9 cellular contexts compared by ENCODE assay signal in genomic region chr18:63439334-63439733, GRCh38. TPM values are rescaled to one million over a fixed set of nuclear protein-coding genes. Genes with fewer than 3 reads are reported as not detected.
DNase-seq lines count a peak whose midpoint lies in the region; ATAC-seq and TF ChIP-seq lines count a peak whose summit lies in the region.
"Had no signal": no experiment of that assay in that cellular context is flagged by ENCODE, and none has a peak within 500 bp of the region (broad histone marks: within the 10 kb centered on the region; RNA-seq: fewer than 3 reads in every experiment).

No MANE protein-coding gene starts in this region.

- CTCF ChIA-PET in naive thymus-derived CD4-positive, alpha-beta T cell (lab: Charles Lee), result interaction anchor here (0.6 to 7.2 kb wide), 16 partner anchors 16 to 801 kb away, joined by 3 to 77 read pairs (median 4); partner anchors contain the start of genes BCL2 and VPS4B

- intact Hi-C loops in esophagus squamous epithelium (cut with DNase I), result loop anchor here (5.0 to 10.0 kb wide), 2 partner anchors 72 to 415 kb away; partner anchors contain the start of gene KDSR
- intact Hi-C loops in naive thymus-derived CD4-positive, alpha-beta T cell (cut with micrococcal nuclease), result loop anchor here (1.0 to 5.0 kb wide), 10 partner anchors 17 to 801 kb away; partner anchors contain the start of genes VPS4B (in 2 of the 2) and PHLPP1 (in 1 of the 2)

- H3K36me3 ChIP-seq in esophagus squamous epithelium, result no peaks in the 10 kb centered on the region
- H3K36me3 ChIP-seq in naive thymus-derived CD4-positive, alpha-beta T cell (ENCODE audit: control insufficient read depth in 2 of 3, insufficient read depth in 3 of 3, low read length in 3 of 3), result no peaks in the 10 kb centered on the region
- H3K36me3 ChIP-seq: BLaER1 had no signal

- no peak for TF ChIP-seq POLR2A in esophagus squamous epithelium (IDR thresholded peaks at IDR 0.05)

- no peaks in the 10 kb centered on the region for H3K27me3 ChIP-seq in esophagus squamous epithelium
- H3K27me3 ChIP-seq in naive thymus-derived CD4-positive, alpha-beta T cell (ENCODE audit: control insufficient read depth in 2 of 2, insufficient read depth in 2 of 2, low read length in 2 of 2), result no peaks in the 10 kb centered on the region
- H3K27me3 ChIP-seq: BLaER1 had no signal

- ATAC-seq in naive thymus-derived CD4-positive, alpha-beta T cell, result peak; percentile 81

- H3K4me3 ChIP-seq in esophagus squamous epithelium, result no peak overlapping the region
- H3K4me3 ChIP-seq in naive thymus-derived CD4-positive, alpha-beta T cell (ENCODE audit: low read length), result no peak overlapping the region
- H3K4me3 ChIP-seq: BLaER1 had no signal

- no peak overlapping the region for H3K27ac ChIP-seq in esophagus squamous epithelium
- no peak overlapping the region for H3K27ac ChIP-seq in naive thymus-derived CD4-positive, alpha-beta T cell (ENCODE audit: low read depth, low read length)
- H3K27ac ChIP-seq: BLaER1 had no signal

- peak; percentile 42 for DNase-seq in NCI-H1436 (lab: John Stamatoyannopoulos, UW)
- DNase-seq in NCI-H1436 treated with DMSO at 0.1 percent for 48 hours (lab: John Stamatoyannopoulos, UW), result no peak
- DNase-seq in HK-2 (ENCODE audit: unreplicated experiment), result peak; percentile 13
- DNase-seq in NOMO-1 (lab: John Stamatoyannopoulos, UW; ENCODE audit: unreplicated experiment in 2 of 2), result peak; percentile 18 to 51
- DNase-seq in activated T-cell treated with anti-CD3 and anti-CD28 coated beads for 4 hours, result peak; percentile 30
- no peak for DNase-seq in esophagus squamous epithelium (lab: John Stamatoyannopoulos, UW)
- peak; percentile 12 to 64 (median 49) for DNase-seq in naive thymus-derived CD4-positive, alpha-beta T cell
- no peak for DNase-seq in type B pancreatic cell (ENCODE audit: extremely low spot score, unreplicated experiment)

- no peaks in the 10 kb centered on the region for H3K9me3 Mint-ChIP-seq in naive thymus-derived CD4-positive, alpha-beta T cell
- H3K9me3 Mint-ChIP-seq in type B pancreatic cell, result no peaks in the 10 kb centered on the region

- TF ChIP-seq CTCF in esophagus squamous epithelium (IDR thresholded peaks at IDR 0.05), result peak; percentile 52 to 88 (median 76)
- TF ChIP-seq CTCF in type B pancreatic cell (conservative IDR thresholded peaks at IDR 0.05), result peak; percentile 88

- 1 to 5% methylated on average over 6 of the region's 6 CpGs for WGBS in esophagus squamous epithelium, 2 donors

- no peaks in the 10 kb centered on the region for H3K9me3 ChIP-seq in esophagus squamous epithelium
- no peaks in the 10 kb centered on the region for H3K9me3 ChIP-seq in naive thymus-derived CD4-positive, alpha-beta T cell (ENCODE audit: control insufficient read depth in 2 of 3, low read length in 3 of 3)
- H3K9me3 ChIP-seq: BLaER1 had no signal

- no peak overlapping the region for H3K4me3 Mint-ChIP-seq in naive thymus-derived CD4-positive, alpha-beta T cell
- H3K4me3 Mint-ChIP-seq in type B pancreatic cell, result no peak overlapping the region

- no peak overlapping the region for H3K27ac Mint-ChIP-seq in naive thymus-derived CD4-positive, alpha-beta T cell
- H3K27ac Mint-ChIP-seq in type B pancreatic cell, result peak overlapping the region; percentile 41

- no peaks in the 10 kb centered on the region for H3K36me3 Mint-ChIP-seq in naive thymus-derived CD4-positive, alpha-beta T cell
- no peaks in the 10 kb centered on the region for H3K36me3 Mint-ChIP-seq in type B pancreatic cell

- peaks cover 0 to 33% (median 5%) of the 10 kb centered on the region in 3 donors for H3K4me1 ChIP-seq in esophagus squamous epithelium
- H3K4me1 ChIP-seq in naive thymus-derived CD4-positive, alpha-beta T cell (ENCODE audit: control insufficient read depth in 2 of 2, insufficient read depth in 2 of 2, low read length in 2 of 2), result no peaks in the 10 kb centered on the region

- POLR2A ChIA-PET in naive thymus-derived CD4-positive, alpha-beta T cell (lab: Charles Lee), result interaction anchor here (1.0 kb wide), 1 partner anchor 307 kb away, joined by 3 read pairs; no protein-coding TSS in a partner anchor

- H3K27me3 Mint-ChIP-seq in naive thymus-derived CD4-positive, alpha-beta T cell, result peaks cover 0 to 43% (median 5%) of the 10 kb centered on the region in 5 donors
- H3K27me3 Mint-ChIP-seq in type B pancreatic cell, result peaks cover 6% of the 10 kb centered on the region

- peaks cover 0 to 4% (median 3%) of the 10 kb centered on the region in 7 donors for H3K4me1 Mint-ChIP-seq in naive thymus-derived CD4-positive, alpha-beta T cell
- peaks cover 5% of the 10 kb centered on the region for H3K4me1 Mint-ChIP-seq in type B pancreatic cell (ENCODE audit: unreplicated experiment)

RNA-seq across cellular contexts. Expression of gene VPS4B, which starts 17.1 kb away (rescaled TPM):
- total RNA-seq in esophagus squamous epithelium (10 to 100 TPM; 68.5 to 92.1 (median 76.5) TPM), type B pancreatic cell (ENCODE audit: low replicate concordance) (57.2 and 119 TPM in 2 replicates)
- total RNA-seq in naive thymus-derived CD4-positive, alpha-beta T cell, result 10 to 100 TPM; 48.2 to 84.6 (median 74.9) TPM
- polyA plus RNA-seq in naive thymus-derived CD4-positive, alpha-beta T cell, result 10 to 100 TPM; 47.4 to 49.5 TPM

RNA-seq across cellular contexts. Expression of gene SERPINB5, which starts 37.4 kb away (rescaled TPM):
- total RNA-seq in esophagus squamous epithelium, result 100 to 1,000 TPM; 204 to 363 (median 268) TPM
- total RNA-seq in naive thymus-derived CD4-positive, alpha-beta T cell, result not detected
- not detected for polyA plus RNA-seq in naive thymus-derived CD4-positive, alpha-beta T cell
- total RNA-seq in type B pancreatic cell (ENCODE audit: low replicate concordance), result 1.4 and 7.5 TPM in 2 replicates

Comparison
In these comparisons a context has a peak if more than half of its experiments do, and no peak if none do; other contexts are left out.
1. DNase-seq: peak in NCI-H1436 (single experiment), HK-2 (single experiment), NOMO-1 (2 of 2), activated T-cell treated with anti-CD3 and anti-CD28 coated beads for 4 hours (single experiment) and naive thymus-derived CD4-positive, alpha-beta T cell (9 of 9); none in NCI-H1436 treated with DMSO at 0.1 percent for 48 hours (single experiment), esophagus squamous epithelium (single experiment) and type B pancreatic cell (single experiment).
2. RNA of gene SERPINB5, which starts 37.4 kb away (total RNA-seq): 204 to 363 TPM in esophagus squamous epithelium; 1.4 to 7.5 TPM in type B pancreatic cell and not detected in naive thymus-derived CD4-positive, alpha-beta T cell; every median in the first group is over 10 times any median in the second.